Comparison of ENCODE assay signal across 30 cellular contexts in the genomic region with DNA sequence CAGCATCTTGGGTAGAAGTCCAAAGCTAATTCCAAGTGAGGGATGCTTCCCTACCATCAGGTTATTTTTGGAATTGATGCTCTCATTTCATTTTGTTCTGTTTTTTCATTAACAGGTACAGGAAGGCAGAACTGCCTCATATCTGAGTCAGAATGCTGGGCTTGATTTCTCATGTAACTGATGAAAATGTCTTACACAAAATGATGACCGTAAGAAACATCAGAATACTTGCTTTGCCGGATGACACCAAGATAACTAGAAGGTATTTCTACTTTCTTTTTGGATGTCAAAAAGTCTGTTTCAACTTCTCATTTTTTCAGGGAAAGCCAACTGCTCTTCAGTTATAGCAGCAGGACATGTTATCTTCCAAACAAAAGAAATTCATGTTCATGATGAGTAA.
"Had no signal": no experiment of that assay in that cellular context is flagged by ENCODE, and none has a peak within 500 bp of the region (broad histone marks: within the 10 kb centered on the region; RNA-seq: fewer than 3 reads in every experiment).

No MANE protein-coding gene starts in this region.

- H3K4me1 ChIP-seq: adrenal gland, Peyer's patch had no signal

- H3K36me3 ChIP-seq: adrenal gland, Peyer's patch had no signal

- H3K27me3 Mint-ChIP-seq: activated CD4-positive, alpha-beta T cell treated with anti-CD3 and anti-CD28 coated beads, Interleukin-2, amount 10 ng/mL, durations not matched to agents 7 days and 5 days had no signal

- H3K27me3 ChIP-seq: adrenal gland, body of pancreas, Peyer's patch had no signal

- H3K4me3 Mint-ChIP-seq: activated CD4-positive, alpha-beta T cell treated with anti-CD3 and anti-CD28 coated beads for 36 hours; activated CD4-positive, alpha-beta T cell treated with anti-CD3 and anti-CD28 coated beads, Interleukin-2, amount 10 ng/mL, durations not matched to agents 7 days and 5 days; activated naive CD4-positive, alpha-beta T cell treated with anti-CD3 and anti-CD28 coated beads for 36 hours; activated T-cell treated with anti-CD3 and anti-CD28 coated beads, Interleukin-2, amount 50 U/mL, for 4 hours; activated T-helper 1 cell treated with anti-CD3 and anti-CD28 coated beads, Interleukin-12 subunit alpha, Interleukin-12 subunit beta, Interleukin-2, Interleukin-4 antibody, amounts not matched to agents 30 ng/mL and 10 ng/mL and 1 ng/mL, durations not matched to agents 14 hours and 24 hours and 36 hours; T-helper 1 cell treated with Interleukin-12 subunit alpha and Interleukin-12 subunit beta and Interleukin-4 antibody, amounts not matched to agents 30 μg/mL and 1 μg/mL, for 36 hours; T-helper 2 cell treated with Interferon-gamma antibody and Interleukin-4, amounts not matched to agents 5 μg/mL and 100 μg/mL, for 36 hours; WTC11 had no signal

- H3K27ac ChIP-seq: adrenal gland, body of pancreas, Peyer's patch, RWPE1 had no signal

- H3K27ac Mint-ChIP-seq: activated CD4-positive, alpha-beta T cell treated with anti-CD3 and anti-CD28 coated beads for 36 hours; activated CD4-positive, alpha-beta T cell treated with anti-CD3 and anti-CD28 coated beads, Interleukin-2, amount 10 ng/mL, durations not matched to agents 7 days and 5 days; activated naive CD4-positive, alpha-beta T cell treated with anti-CD3 and anti-CD28 coated beads for 36 hours; activated naive CD4-positive, alpha-beta T cell treated with anti-CD3 and anti-CD28 coated beads, Interleukin-2, amount 50 U/mL, for 72 hours; activated T-helper 1 cell treated with anti-CD3 and anti-CD28 coated beads, Interleukin-12 subunit alpha, Interleukin-12 subunit beta, Interleukin-2, Interleukin-4 antibody, amounts not matched to agents 30 ng/mL and 10 ng/mL and 1 ng/mL, durations not matched to agents 14 hours and 24 hours and 36 hours; T-helper 1 cell treated with Interleukin-12 subunit alpha and Interleukin-12 subunit beta and Interleukin-4 antibody, amounts not matched to agents 30 μg/mL and 1 μg/mL, for 36 hours; T-helper 2 cell treated with Interferon-gamma antibody and Interleukin-4, amounts not matched to agents 5 μg/mL and 100 μg/mL, for 36 hours; WTC11 had no signal

- H3K9me3 Mint-ChIP-seq: activated CD4-positive, alpha-beta T cell treated with anti-CD3 and anti-CD28 coated beads, Interleukin-2, amount 10 ng/mL, durations not matched to agents 7 days and 5 days; activated naive CD4-positive, alpha-beta T cell treated with anti-CD3 and anti-CD28 coated beads for 36 hours; activated naive CD4-positive, alpha-beta T cell treated with anti-CD3 and anti-CD28 coated beads, Interleukin-2, amount 50 U/mL, for 72 hours; activated T-cell treated with anti-CD3 and anti-CD28 coated beads, Interleukin-2, amount 50 U/mL, for 4 hours; activated T-helper 1 cell treated with anti-CD3 and anti-CD28 coated beads, Interleukin-12 subunit alpha, Interleukin-12 subunit beta, Interleukin-2, Interleukin-4 antibody, amounts not matched to agents 30 ng/mL and 10 ng/mL and 1 ng/mL, durations not matched to agents 14 hours and 24 hours and 36 hours; T-helper 1 cell treated with Interleukin-12 subunit alpha and Interleukin-12 subunit beta and Interleukin-4 antibody, amounts not matched to agents 30 μg/mL and 1 μg/mL, for 36 hours; T-helper 2 cell treated with Interferon-gamma antibody and Interleukin-4, amounts not matched to agents 5 μg/mL and 100 μg/mL, for 36 hours; WTC11 had no signal

- ATAC-seq: activated CD4-positive, alpha-beta T cell treated with anti-CD3 and anti-CD28 coated beads for 36 hours; activated CD4-positive, CD25-positive, alpha-beta regulatory T cell treated with anti-CD3 and anti-CD28 coated beads, Interleukin-2, amount 50 U/mL, for 24 hours; activated naive CD4-positive, alpha-beta T cell treated with anti-CD3 and anti-CD28 coated beads, Interleukin-2, amount 50 U/mL, for 72 hours; activated T-cell treated with anti-CD3 and anti-CD28 coated beads, Interleukin-2, amount 50 U/mL, for 4 hours; body of pancreas; Right ventricle myocardium inferior; WTC11 had no signal

- H3K36me3 Mint-ChIP-seq: activated naive CD4-positive, alpha-beta T cell treated with anti-CD3 and anti-CD28 coated beads, Interleukin-2, amount 50 U/mL, for 72 hours; WTC11 had no signal

- H3K4me3 ChIP-seq: adrenal gland, body of pancreas, Peyer's patch had no signal

- H3K9me3 ChIP-seq: adrenal gland, body of pancreas, Peyer's patch had no signal

- H3K4me1 Mint-ChIP-seq: activated CD4-positive, alpha-beta T cell treated with anti-CD3 and anti-CD28 coated beads for 36 hours; activated CD4-positive, alpha-beta T cell treated with anti-CD3 and anti-CD28 coated beads, Interleukin-2, amount 10 ng/mL, durations not matched to agents 7 days and 5 days had no signal

- DNase-seq: activated CD4-positive, alpha-beta T cell treated with anti-CD3 and anti-CD28 coated beads for 36 hours; activated CD4-positive, alpha-beta T cell treated with anti-CD3 and anti-CD28 coated beads, Interleukin-2, amount 10 ng/mL, durations not matched to agents 7 days and 5 days; activated CD4-positive, alpha-beta T cell treated with anti-CD3 and anti-CD28 coated beads, Interleukin-2, amount 50 U/mL, for 48 hours; activated CD8-positive, alpha-beta memory T cell treated with anti-CD3 and anti-CD28 coated beads, Interleukin-2, amount 50 U/mL, for 4 hours; activated gamma-delta T cell treated with Interleukin-2 at 50 U/mL for 16 hours; activated naive CD4-positive, alpha-beta T cell treated with anti-CD3 and anti-CD28 coated beads for 36 hours; activated T-cell treated with anti-CD3 and anti-CD28 coated beads for 4 hours; activated T-cell treated with anti-CD3 and anti-CD28 coated beads, Interleukin-2, amount 50 U/mL, for 4 hours; adrenal gland; body of pancreas; Kasumi-1; KG1; MM.1S; MV-4-11; NCI-H1092; NCI-H1436 treated with DMSO at 0.1 percent for 48 hours; NCI-H1694 treated with DMSO at 0.1 percent for 48 hours; NCI-H2029; NCI-H345; NCI-H524 treated with DMSO at 0.1 percent for 48 hours; Peyer's patch; SIG-M5 had no signal
